ENCODE assay signal across 8 cellular contexts in genomic region chr17:59330314-59330942, GRCh38. TPM values are rescaled to one million over a fixed set of nuclear protein-coding genes. Genes with fewer than 3 reads are reported as not detected.
DNase-seq lines count a peak whose midpoint lies in the region; TF ChIP-seq lines count a peak whose summit lies in the region.

No MANE protein-coding gene starts in this region.

- no peak overlapping the region for H2BK15ac ChIP-seq in mesenchymal stem cell (ENCODE audit: low read depth, poor library complexity, severe bottlenecking)

- DNase-seq in MM.1S (peak; percentile 73), mesenchymal stem cell (peak; percentile 54), type B pancreatic cell (ENCODE audit: extremely low spot score, unreplicated experiment) (no peak), occipital lobe (lab: John Stamatoyannopoulos, UW) (no peak), NCI-H345 (lab: John Stamatoyannopoulos, UW) (no peak)
- no peak for DNase-seq in stimulated activated CD4-positive, alpha-beta T cell treated with anti-CD3 and anti-CD28 coated beads, Interleukin-1b, Interleukin-23, amount 100 ng/mL, for 48 hours

- H3K9me2 ChIP-seq in MM.1S (replicated peaks; ENCODE audit: insufficient read depth, low read length) = no peaks in the 10 kb centered on the region

- peak overlapping the region in 1 of 2 experiments; percentile 94 for H2BK12ac ChIP-seq in mesenchymal stem cell (ENCODE audit: low read length in 2 of 2)

- H3K4me3 ChIP-seq in MM.1S (ENCODE audit: low read length) (peak overlapping the region; percentile 50), mesenchymal stem cell (ENCODE audit: insufficient read depth in 1 of 2, low read depth in 1 of 2, low read length in 2 of 2) (peak overlapping the region in 1 of 2 experiments; percentile 19)

- peak overlapping the region; percentile 74 for H3K9ac ChIP-seq in MM.1S (ENCODE audit: low read length)
- H3K9ac ChIP-seq in mesenchymal stem cell (ENCODE audit: low read length) = peak overlapping the region; percentile 83

- H4K8ac ChIP-seq in mesenchymal stem cell (ENCODE audit: low read length) = peak overlapping the region; percentile 57

- peak overlapping the region; percentile 100 for H3K4me2 ChIP-seq in MM.1S (ENCODE audit: low read depth, low read length)
- peak overlapping the region; percentile 59 for H3K4me2 ChIP-seq in mesenchymal stem cell (ENCODE audit: low read length, poor library complexity, severe bottlenecking)

- peak overlapping the region in 1 of 2 experiments; percentile 25 for H3K23ac ChIP-seq in mesenchymal stem cell (ENCODE audit: low read length in 2 of 2)

- WGBS in mesenchymal stem cell = 55% methylated on average over 13 of the region's 14 CpGs

- peaks cover 25% of the 10 kb centered on the region for H3K4me1 ChIP-seq in MM.1S (ENCODE audit: low read length)
- peaks cover 16% of the 10 kb centered on the region for H3K4me1 ChIP-seq in mesenchymal stem cell (ENCODE audit: control insufficient read depth, insufficient read depth, low read depth, low read length)

- no peak overlapping the region for H2BK5ac ChIP-seq in mesenchymal stem cell (ENCODE audit: low read depth, low read length, poor library complexity, severe bottlenecking)

- H3K36me3 ChIP-seq in MM.1S (replicated peaks; ENCODE audit: insufficient read depth, low read length) = no peaks in the 10 kb centered on the region
- H3K36me3 ChIP-seq in mesenchymal stem cell (ENCODE audit: control insufficient read depth in 1 of 2, insufficient read depth in 2 of 2, low read depth in 1 of 2, low read length in 2 of 2) = no peaks in the 10 kb centered on the region

- no peaks in the 10 kb centered on the region for H3K9me3 Mint-ChIP-seq in dendritic cell treated with granulocyte-macrophage colony-stimulating factor and Interleukin-4, amounts not matched to agents 40 ng/mL and 50 ng/mL, for 4 days
- no peaks in the 10 kb centered on the region for H3K9me3 Mint-ChIP-seq in type B pancreatic cell

- intact Hi-C loops in dendritic cell treated with granulocyte-macrophage colony-stimulating factor and Interleukin-4, amounts not matched to agents 40 ng/mL and 50 ng/mL, for 4 days (cut with micrococcal nuclease) = loop anchor here (5.0 kb wide), 1 partner anchor 42 kb away; no protein-coding TSS in a partner anchor

- peak overlapping the region; percentile 74 for H3K27ac Mint-ChIP-seq in dendritic cell treated with granulocyte-macrophage colony-stimulating factor and Interleukin-4, amounts not matched to agents 40 ng/mL and 50 ng/mL, for 4 days
- H3K27ac Mint-ChIP-seq in type B pancreatic cell = peak overlapping the region; percentile 75

- H3K4me3 Mint-ChIP-seq in dendritic cell treated with granulocyte-macrophage colony-stimulating factor and Interleukin-4, amounts not matched to agents 40 ng/mL and 50 ng/mL, for 4 days = peak overlapping the region; percentile 15
- H3K4me3 Mint-ChIP-seq in type B pancreatic cell = peak overlapping the region; percentile 84

- no peak overlapping the region for H2BK120ac ChIP-seq in mesenchymal stem cell (ENCODE audit: low read depth, low read length)

- H3K36me3 Mint-ChIP-seq in dendritic cell treated with granulocyte-macrophage colony-stimulating factor and Interleukin-4, amounts not matched to agents 40 ng/mL and 50 ng/mL, for 4 days (ENCODE audit: low read depth) = peaks cover 12% of the 10 kb centered on the region
- no peaks in the 10 kb centered on the region for H3K36me3 Mint-ChIP-seq in type B pancreatic cell

- peaks cover 7% of the 10 kb centered on the region for H3K79me1 ChIP-seq in mesenchymal stem cell (replicated peaks; ENCODE audit: low read length, poor library complexity, severe bottlenecking)

- peak overlapping the region; percentile 35 for H2AK5ac ChIP-seq in mesenchymal stem cell (ENCODE audit: low read length, severe bottlenecking)

- peaks cover 19% of the 10 kb centered on the region for H3F3A ChIP-seq in MM.1S (ENCODE audit: insufficient read depth, low read length)

- peak overlapping the region in 1 of 2 experiments; percentile 84 for H3K4ac ChIP-seq in mesenchymal stem cell (ENCODE audit: low read depth in 1 of 2, low read length in 2 of 2)

- H3K4me1 Mint-ChIP-seq in dendritic cell treated with granulocyte-macrophage colony-stimulating factor and Interleukin-4, amounts not matched to agents 40 ng/mL and 50 ng/mL, for 4 days (ENCODE audit: low read depth) = peaks cover 55% of the 10 kb centered on the region
- peaks cover 56% of the 10 kb centered on the region for H3K4me1 Mint-ChIP-seq in type B pancreatic cell (ENCODE audit: unreplicated experiment)

- peak overlapping the region; percentile 80 for H3K27ac ChIP-seq in C4-2B
- peak overlapping the region; percentile 77 for H3K27ac ChIP-seq in MM.1S (ENCODE audit: low read length)
- H3K27ac ChIP-seq in mesenchymal stem cell (ENCODE audit: low read length, poor library complexity, severe bottlenecking) = peak overlapping the region; percentile 70

- H3K27me3 ChIP-seq in MM.1S (replicated peaks; ENCODE audit: insufficient read depth, low read length) = no peaks in the 10 kb centered on the region
- peaks cover 0 to 28% of the 10 kb centered on the region in 2 experiments for H3K27me3 ChIP-seq in mesenchymal stem cell (ENCODE audit: control insufficient read depth in 1 of 2, insufficient read depth in 1 of 2, low read length in 2 of 2)

- no peaks in the 10 kb centered on the region for H3K27me3 Mint-ChIP-seq in dendritic cell treated with granulocyte-macrophage colony-stimulating factor and Interleukin-4, amounts not matched to agents 40 ng/mL and 50 ng/mL, for 4 days
- peaks cover 12% of the 10 kb centered on the region for H3K27me3 Mint-ChIP-seq in type B pancreatic cell

- no peak overlapping the region for H3K14ac ChIP-seq in mesenchymal stem cell (ENCODE audit: low read length in 2 of 2)

- H3K79me2 ChIP-seq in MM.1S (ENCODE audit: low read length) = peaks cover 17% of the 10 kb centered on the region; the same call in 1 of the 2 replicates

- peak overlapping the region; percentile 60 for H4K91ac ChIP-seq in mesenchymal stem cell (ENCODE audit: low read length)

- no peak for TF ChIP-seq CTCF in C4-2B (conservative IDR thresholded peaks at IDR 0.05)
- no peak for TF ChIP-seq CTCF in MM.1S (IDR thresholded peaks at IDR 0.05; ENCODE audit: low read length)
- TF ChIP-seq CTCF in type B pancreatic cell (conservative IDR thresholded peaks at IDR 0.05) = no peak

- peak overlapping the region; percentile 33 to 79 for H3K18ac ChIP-seq in mesenchymal stem cell (ENCODE audit: low read depth in 1 of 2, low read length in 2 of 2)

- no peaks in the 10 kb centered on the region for H4K20me1 ChIP-seq in MM.1S (ENCODE audit: insufficient read depth, low read length)

- peak overlapping the region; percentile 70 for H2AFZ ChIP-seq in MM.1S (ENCODE audit: low read length)
- H2AFZ ChIP-seq in mesenchymal stem cell (ENCODE audit: low read depth, low read length) = no peak overlapping the region

- no peaks in the 10 kb centered on the region for H3K9me3 ChIP-seq in MM.1S (replicated peaks; ENCODE audit: insufficient read depth, low read length)
- no peaks in the 10 kb centered on the region for H3K9me3 ChIP-seq in mesenchymal stem cell (ENCODE audit: control insufficient read depth, low read length)

RNA-seq across cellular contexts. Expression of gene YPEL2, which starts 1.0 kb away (rescaled TPM):
- 10.5 TPM for polyA plus RNA-seq in mesenchymal stem cell (2013, experiment 1 of 2)
- polyA plus RNA-seq in mesenchymal stem cell (2013, experiment 2 of 2) = 10.8 TPM
- total RNA-seq in type B pancreatic cell (ENCODE audit: low replicate concordance) (11.0 and 14.7 TPM in 2 replicates), occipital lobe (8.9 TPM)

Comparison
In these comparisons a context has a peak if more than half of its experiments do, and no peak if none do; other contexts are left out.
1. DNase-seq: peak in MM.1S (single experiment) and mesenchymal stem cell (single experiment); none in type B pancreatic cell (single experiment), occipital lobe (single experiment), NCI-H345 (single experiment) and stimulated activated CD4-positive, alpha-beta T cell treated with anti-CD3 and anti-CD28 coated beads, Interleukin-1b, Interleukin-23, amount 100 ng/mL, for 48 hours (single experiment).
2. Peak in every context shown above with its lines, with median percentiles within 50 percentile points of each other: H3K27ac ChIP-seq.